Comparison of ENCODE assay signal across 18 cellular contexts in the genomic region with DNA sequence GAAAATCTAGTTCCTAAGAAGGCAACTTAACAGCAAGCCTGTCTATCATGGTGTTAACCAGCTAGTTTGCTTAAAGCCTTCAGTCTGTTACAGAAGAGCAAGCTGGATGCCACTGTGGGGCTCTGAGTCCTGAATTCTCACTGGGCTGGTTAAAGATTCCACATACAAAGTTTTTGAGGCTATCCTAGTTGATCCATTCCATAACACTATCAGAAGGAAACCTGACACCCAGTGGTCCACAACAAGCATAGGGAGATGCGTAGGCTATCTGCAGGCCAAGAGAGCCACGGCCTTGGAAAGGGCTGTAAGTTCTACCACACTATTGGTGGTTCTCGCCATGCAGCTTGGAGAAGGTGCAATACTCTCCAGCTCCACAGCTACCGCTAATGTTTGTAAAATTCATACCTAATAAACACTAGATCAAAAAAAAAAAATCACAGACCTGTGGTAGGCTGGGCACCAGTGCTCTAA. TPM values are rescaled to one million over a fixed set of nuclear protein-coding genes. Genes with fewer than 3 reads are reported as not detected.
DNase-seq lines count a peak whose midpoint lies in the region; ATAC-seq, FAIRE-seq and TF ChIP-seq lines count a peak whose summit lies in the region.
"Had no signal": no experiment of that assay in that cellular context is flagged by ENCODE, and none has a peak within 500 bp of the region (broad histone marks: within the 10 kb centered on the region; RNA-seq: fewer than 3 reads in every experiment).

No MANE protein-coding gene starts in this region.

- no peaks in the 10 kb centered on the region for H3K9me3 ChIP-seq in Peyer's patch
- H3K9me3 ChIP-seq: heart right ventricle, transverse colon had no signal

- H3K27me3 Mint-ChIP-seq in chondrocyte (ENCODE audit: low read depth) = no peaks in the 10 kb centered on the region

- DNase-seq in NCI-H82 (lab: John Stamatoyannopoulos, UW) = peak; percentile 30
- no peak for DNase-seq in NCI-H82 treated with DMSO at 0.1 percent for 48 hours (lab: John Stamatoyannopoulos, UW; ENCODE audit: unreplicated experiment)
- DNase-seq in NCI-H69 (lab: John Stamatoyannopoulos, UW) = peak; percentile 26
- DNase-seq in chondrocyte (ENCODE audit: low spot score) = no peak
- DNase-seq in stimulated activated effector memory CD8-positive, alpha-beta T cell treated with anti-CD3 and anti-CD28 coated beads, Interleukin-12 subunit alpha, Interleukin-12 subunit beta, amount 100 ng/mL, for 72 hours (ENCODE audit: low spot score in 2 of 2) = no peak
- no peak for DNase-seq in UCSD-AML1 (lab: John Stamatoyannopoulos, UW; ENCODE audit: unreplicated experiment)
- no peak for DNase-seq in Peyer's patch
- no peak for DNase-seq in frontal cortex (ENCODE audit: low spot score in 2 of 2)
- DNase-seq: activated T-cell treated with anti-CD3 and anti-CD28 coated beads, Interleukin-2, amount 50 U/mL, for 1 hour; CD8-positive, alpha-beta T cell; GF-D8; heart right ventricle; NCI-H1105; transverse colon had no signal

- TF ChIP-seq POLR2A in Peyer's patch (IDR thresholded peaks at IDR 0.05) = no peak

- no peak for ATAC-seq in stimulated activated effector memory CD8-positive, alpha-beta T cell treated with anti-CD3 and anti-CD28 coated beads, Interleukin-12 subunit alpha, Interleukin-12 subunit beta, amount 100 ng/mL, for 72 hours
- ATAC-seq: CD8-positive, alpha-beta T cell had no signal

- peak overlapping the region; percentile 81 for H3K27ac Mint-ChIP-seq in chondrocyte (ENCODE audit: unreplicated experiment)
- H3K27ac Mint-ChIP-seq in stimulated activated effector memory CD8-positive, alpha-beta T cell treated with anti-CD3 and anti-CD28 coated beads, Interleukin-12 subunit alpha, Interleukin-12 subunit beta, amount 100 ng/mL, for 72 hours = peak overlapping the region; percentile 46
- H3K27ac Mint-ChIP-seq: CD8-positive, alpha-beta T cell had no signal

- H3K4me1 Mint-ChIP-seq in chondrocyte (ENCODE audit: low read depth) = peaks cover 7% of the 10 kb centered on the region
- H3K4me1 Mint-ChIP-seq in stimulated activated effector memory CD8-positive, alpha-beta T cell treated with anti-CD3 and anti-CD28 coated beads, Interleukin-12 subunit alpha, Interleukin-12 subunit beta, amount 100 ng/mL, for 72 hours = peaks cover 20% of the 10 kb centered on the region

- peaks cover 0 to 41% (median 0%) of the 10 kb centered on the region in 3 donors for H3K36me3 ChIP-seq in Peyer's patch

- no peak overlapping the region for H3K27ac ChIP-seq in Peyer's patch
- H3K27ac ChIP-seq: heart right ventricle, transverse colon had no signal

- no peaks in the 10 kb centered on the region for H3K27me3 ChIP-seq in Peyer's patch
- H3K27me3 ChIP-seq: heart right ventricle, transverse colon had no signal

- H3K9me3 Mint-ChIP-seq in chondrocyte (ENCODE audit: low read depth) = no peaks in the 10 kb centered on the region
- H3K9me3 Mint-ChIP-seq in stimulated activated effector memory CD8-positive, alpha-beta T cell treated with anti-CD3 and anti-CD28 coated beads, Interleukin-12 subunit alpha, Interleukin-12 subunit beta, amount 100 ng/mL, for 72 hours = no peaks in the 10 kb centered on the region
- H3K9me3 Mint-ChIP-seq: CD8-positive, alpha-beta T cell had no signal

- peaks cover 24% of the 10 kb centered on the region for H3K36me3 Mint-ChIP-seq in chondrocyte (ENCODE audit: low read depth)
- peaks cover 51% of the 10 kb centered on the region for H3K36me3 Mint-ChIP-seq in stimulated activated effector memory CD8-positive, alpha-beta T cell treated with anti-CD3 and anti-CD28 coated beads, Interleukin-12 subunit alpha, Interleukin-12 subunit beta, amount 100 ng/mL, for 72 hours

- no peaks in the 10 kb centered on the region for H3K4me1 ChIP-seq in Peyer's patch
- H3K4me1 ChIP-seq: transverse colon had no signal

- no peak overlapping the region for H3K4me3 ChIP-seq in Peyer's patch
- H3K4me3 ChIP-seq: heart right ventricle, transverse colon had no signal

- no peak overlapping the region for H3K4me3 Mint-ChIP-seq in chondrocyte (ENCODE audit: unreplicated experiment)
- H3K4me3 Mint-ChIP-seq in stimulated activated effector memory CD8-positive, alpha-beta T cell treated with anti-CD3 and anti-CD28 coated beads, Interleukin-12 subunit alpha, Interleukin-12 subunit beta, amount 100 ng/mL, for 72 hours = no peak overlapping the region
- H3K4me3 Mint-ChIP-seq: CD8-positive, alpha-beta T cell had no signal

- no peak for FAIRE-seq in frontal cortex (lab: Jason Lieb, UNC)
- FAIRE-seq: A204.1, colon had no signal

- TF ChIP-seq CTCF in chondrocyte (IDR thresholded peaks at IDR 0.05) = no peak
- no peak for TF ChIP-seq CTCF in Peyer's patch (IDR thresholded peaks at IDR 0.05)

RNA-seq across cellular contexts. Expression of a gene that starts 0.4 kb away (rescaled TPM):
- total RNA-seq in chondrocyte = not detected in 3 replicates
- not detected for total RNA-seq in Peyer's patch
- total RNA-seq in frontal cortex = not detected
- total RNA-seq: CD8-positive, alpha-beta T cell; esophagus mucosa; heart right ventricle; kidney epithelial cell; transverse colon had no signal

RNA-seq across cellular contexts. Expression of a gene that starts 13.5 kb away (rescaled TPM):
- total RNA-seq in chondrocyte (222 to 230 TPM (median 227 TPM) in 3 replicates), Peyer's patch (1,000 to 10,000 TPM in 1 of 4 donors, 100 to 1,000 TPM in 3; 161 to 1,087 (median 280) TPM), frontal cortex (318 TPM)

RNA-seq across cellular contexts. Expression of a gene that starts 18.1 kb away (rescaled TPM):
- total RNA-seq in chondrocyte (2.4 to 4.1 TPM (median 3.0 TPM) in 3 replicates), Peyer's patch (not detected), frontal cortex (54.6 TPM)
- total RNA-seq: esophagus mucosa had no signal

RNA-seq across cellular contexts. Expression of a gene that starts 19.1 kb away (rescaled TPM):
- 21.2 to 30.1 TPM (median 29.6 TPM) in 3 replicates for total RNA-seq in chondrocyte
- 10 to 100 TPM; 20.0 to 34.5 (median 30.1) TPM for total RNA-seq in Peyer's patch
- 20.4 TPM for total RNA-seq in frontal cortex

RNA-seq across cellular contexts. Expression of a gene that starts 30.4 kb away (rescaled TPM):
- total RNA-seq in chondrocyte (7.8 to 9.4 TPM (median 9.0 TPM) in 3 replicates), Peyer's patch (1 to 10 TPM; 4.7 to 9.9 (median 8.0) TPM), frontal cortex (0.41 TPM)

Comparison
In these comparisons a context has a peak if more than half of its experiments do, and no peak if none do; other contexts are left out.
1. DNase-seq: peak in NCI-H82 (single experiment) and NCI-H69 (single experiment); none in NCI-H82 treated with DMSO at 0.1 percent for 48 hours (single experiment), chondrocyte (single experiment), stimulated activated effector memory CD8-positive, alpha-beta T cell treated with anti-CD3 and anti-CD28 coated beads, Interleukin-12 subunit alpha, Interleukin-12 subunit beta, amount 100 ng/mL, for 72 hours (0 of 2), UCSD-AML1 (single experiment), Peyer's patch (0 of 3) and frontal cortex (0 of 2).
2. RNA of a gene that starts 18.1 kb away (total RNA-seq): 54.6 TPM in frontal cortex (single experiment); 2.4 to 4.1 TPM in chondrocyte and not detected in Peyer's patch; every median in the first group is over 10 times any median in the second.